Comparison of ENCODE assay signal across 8 cellular contexts in genomic region chr1:109041614-109042473, GRCh38. TPM values are rescaled to one million over a fixed set of nuclear protein-coding genes. Genes with fewer than 3 reads are reported as not detected.
DNase-seq lines count a peak whose midpoint lies in the region; ATAC-seq and TF ChIP-seq lines count a peak whose summit lies in the region.

WDR47 (minus strand) TSS chr1:109042102; CDS start chr1:109023512, 18,590 bp downstream.

- H3K9ac ChIP-seq in mammary epithelial cell (ENCODE audit: insufficient read depth, low read length): peak within 1 kb of the TSS; percentile 86
- peak within 1 kb of the TSS; percentile 70; the same call in 1 of the 2 replicates for H3K9ac ChIP-seq in iPS-20b (ENCODE audit: low read depth, low read length)

- H3K27ac ChIP-seq in WERI-Rb-1: peak within 1 kb of the TSS; percentile 74
- H3K27ac ChIP-seq in mammary epithelial cell (ENCODE audit: insufficient read depth, low read depth, low read length): peak within 1 kb of the TSS; percentile 74
- H3K27ac ChIP-seq in iPS-20b (ENCODE audit: low read length): no peak within 1 kb of the TSS
- H3K27ac ChIP-seq in skin epidermis: peak within 1 kb of the TSS; percentile 67 to 96 (median 85)

- peaks cover 44% of the 10 kb centered on the region for H3K79me2 ChIP-seq in mammary epithelial cell (ENCODE audit: insufficient read depth, low read length)

- peak within 1 kb of the TSS; percentile 94 for H2AFZ ChIP-seq in mammary epithelial cell (ENCODE audit: low read depth, low read length)

- 2% methylated on average over 31 of the region's 90 CpGs for WGBS in mammary epithelial cell (ENCODE audit: low coverage, missing lambda C conversion rate)

- H3K36me3 ChIP-seq in WERI-Rb-1: no peaks in the 10 kb centered on the region
- no peaks in the 10 kb centered on the region for H3K36me3 ChIP-seq in mammary epithelial cell (ENCODE audit: insufficient read depth, low read length)
- H3K36me3 ChIP-seq in iPS-20b (ENCODE audit: insufficient read depth, low read depth, low read length): no peaks in the 10 kb centered on the region

- H3K27me3 ChIP-seq in WERI-Rb-1 (ENCODE audit: insufficient read depth, low read depth, severe bottlenecking) (no peaks in the 10 kb centered on the region), mammary epithelial cell (ENCODE audit: insufficient read depth, low read length) (no peaks in the 10 kb centered on the region), iPS-20b (ENCODE audit: insufficient read depth, low read length) (no peaks in the 10 kb centered on the region)

- H3K4me3 ChIP-seq in WERI-Rb-1 (ENCODE audit: low read depth, low read length) (peak within 1 kb of the TSS; percentile 89), mammary epithelial cell (replicated peaks in 1 of 3; ENCODE audit: insufficient read depth in 1 of 3, low read depth in 2 of 3, low read length in 3 of 3) (peak within 1 kb of the TSS; percentile 91 to 99 (median 96)), iPS-20b (ENCODE audit: low read length) (peak within 1 kb of the TSS; percentile 90), skin epidermis (peak within 1 kb of the TSS; percentile 61 to 100 (median 88))

- ATAC-seq in GM18873 (IDR thresholded peaks at IDR 0.05; ENCODE audit: low FRiP score, unreplicated experiment) (peak; percentile 91), HG03135 (IDR thresholded peaks at IDR 0.05; ENCODE audit: unreplicated experiment) (peak; percentile 92)

- H3K9me3 ChIP-seq in WERI-Rb-1 (ENCODE audit: severe bottlenecking): no peaks in the 10 kb centered on the region
- H3K9me3 ChIP-seq in mammary epithelial cell (replicated peaks; ENCODE audit: insufficient read depth, low read length): no peaks in the 10 kb centered on the region
- H3K9me3 ChIP-seq in iPS-20b (ENCODE audit: insufficient read depth, low read depth, low read length): no peaks in the 10 kb centered on the region

- intact Hi-C loops in mammary epithelial cell (cut with micrococcal nuclease): loop anchor here (1.0 to 5.0 kb wide), 2 partner anchors 35 to 58 kb away; partner anchors contain the start of gene TAF13

- no peaks in the 10 kb centered on the region for H3K4me1 ChIP-seq in mammary epithelial cell (ENCODE audit: insufficient read depth, low read length)
- 0 out of 2 replicates have a peak, but pooled peaks cover 4% of the 10 kb centered on the region for H3K4me1 ChIP-seq in iPS-20b (ENCODE audit: insufficient read depth, low read length)

- CTCF ChIA-PET in mammary epithelial cell (lab: Charles Lee; ENCODE audit: low non-redundant PET): interaction anchor here (0.6 to 0.9 kb wide), 2 partner anchors 14 to 58 kb away, joined by 3 to 5 read pairs; no protein-coding TSS in a partner anchor

- peak within 1 kb of the TSS; percentile 90 for H3K4me2 ChIP-seq in mammary epithelial cell (ENCODE audit: insufficient read depth, low read depth, low read length)

- TF ChIP-seq CTCF in WERI-Rb-1 (IDR thresholded peaks at IDR 0.05; ENCODE audit: low read depth, low read length) (no peak), mammary epithelial cell (conservative IDR thresholded peaks at IDR 0.05 in 1 of 2, IDR thresholded peaks at IDR 0.05 in 1 of 2; ENCODE audit: extremely low read depth in 1 of 2, insufficient read depth in 1 of 2, low read depth in 1 of 2, low read length in 2 of 2) (no peak)

- TSS peak; percentile 58 for BruUV-seq in mammary epithelial cell (replicated peaks; lab: Mats Ljungman, UMichigan)

- dilution Hi-C loops in mammary epithelial cell (cut with HindIII; ENCODE audit: low sequenced_read_pairs): no loop called here

- peak; percentile 96 for DNase-seq in ACHN
- peak; percentile 96 for DNase-seq in NCI-H2196 (lab: John Stamatoyannopoulos, UW; ENCODE audit: unreplicated experiment)
- peak; percentile 97 for DNase-seq in WERI-Rb-1
- DNase-seq in mammary epithelial cell: peak; percentile 96

- H4K20me1 ChIP-seq in mammary epithelial cell (ENCODE audit: insufficient read depth, low read length): no peaks in the 10 kb centered on the region

- in situ Hi-C loops in ACHN (cut with HindIII; ENCODE audit: low pct_ligation_motif_present, low pct_unique_long_range_greater_than_20kb, low sequenced_read_pairs): no loop called here
- in situ Hi-C loops in mammary epithelial cell (cut with MboI; ENCODE audit: low sequenced_read_pairs in 2 of 2): no loop called here

RNA-seq across cellular contexts. Expression of gene WDR47, which starts in this region (rescaled TPM):
- total RNA-seq in mammary epithelial cell: 10 to 100 TPM; 24.3 to 45.5 TPM
- 13.9 TPM for polyA plus RNA-seq in mammary epithelial cell
- 10.2 TPM for polyA minus RNA-seq in mammary epithelial cell
